ENCODE assay signal across 31 cellular contexts in the genomic region with DNA sequence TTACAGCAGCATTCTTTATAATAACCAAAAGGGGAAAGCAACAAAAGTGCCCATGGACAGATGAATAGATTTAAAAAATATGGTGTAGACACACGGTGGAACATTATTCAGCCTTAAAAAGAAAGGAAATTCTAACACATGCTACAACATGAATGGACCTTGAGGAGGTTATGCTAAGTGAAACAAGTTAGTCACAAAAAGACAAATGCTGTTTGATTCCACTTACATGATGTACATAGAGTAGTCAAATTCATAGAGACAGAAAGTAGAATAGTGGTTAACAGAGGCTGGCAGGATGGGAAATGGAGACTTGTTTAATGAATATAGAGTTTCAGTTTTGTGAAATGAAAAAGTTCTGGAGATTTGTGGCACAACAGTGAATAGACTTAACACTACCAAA.
"Had no signal": no experiment of that assay in that cellular context is flagged by ENCODE, and none has a peak within 500 bp of the region (broad histone marks: within the 10 kb centered on the region; RNA-seq: fewer than 3 reads in every experiment).

No MANE protein-coding gene starts in this region.

- ATAC-seq: activated CD8-positive, alpha-beta T cell treated with anti-CD3 and anti-CD28 coated beads, Interleukin-2, amount 10 ng/mL, durations not matched to agents 7 days and 5 days; Right ventricle myocardium inferior had no signal

- H3K27me3 Mint-ChIP-seq: activated CD4-positive, alpha-beta T cell treated with anti-CD3 and anti-CD28 coated beads, Interleukin-2, amount 10 ng/mL, durations not matched to agents 7 days and 5 days; activated naive CD4-positive, alpha-beta T cell treated with anti-CD3 and anti-CD28 coated beads, Interleukin-2, amount 50 U/mL, for 24 hours; activated naive CD8-positive, alpha-beta T cell treated with anti-CD3 and anti-CD28 coated beads, Interleukin-2, amount 10 ng/mL, durations not matched to agents 7 days and 5 days; brain had no signal

- H3K27ac ChIP-seq: PC-9, RWPE1, WERI-Rb-1 had no signal

- H3K27ac Mint-ChIP-seq: activated CD4-positive, alpha-beta T cell treated with anti-CD3 and anti-CD28 coated beads, Interleukin-2, amount 10 ng/mL, durations not matched to agents 7 days and 5 days; activated CD8-positive, alpha-beta T cell treated with anti-CD3 and anti-CD28 coated beads, Interleukin-2, amount 10 ng/mL, durations not matched to agents 7 days and 5 days; activated naive CD4-positive, alpha-beta T cell treated with anti-CD3 and anti-CD28 coated beads, Interleukin-2, amount 50 U/mL, for 24 hours; activated naive CD8-positive, alpha-beta T cell treated with anti-CD3 and anti-CD28 coated beads, Interleukin-2, amount 10 ng/mL, durations not matched to agents 7 days and 5 days; activated T-cell treated with anti-CD3 and anti-CD28 coated beads, Interleukin-2, amount 50 U/mL, for 24 hours; brain had no signal

- DNase-seq: activated CD4-positive, alpha-beta T cell treated with anti-CD3 and anti-CD28 coated beads for 1 hour; activated CD4-positive, alpha-beta T cell treated with anti-CD3 and anti-CD28 coated beads, Interleukin-2, amount 10 ng/mL, durations not matched to agents 7 days and 5 days; activated CD4-positive, alpha-beta T cell treated with anti-CD3 and anti-CD28 coated beads, Interleukin-2, amount 50 U/mL, for 48 hours; activated CD4-positive, CD25-positive, alpha-beta regulatory T cell; activated CD8-positive, alpha-beta T cell treated with anti-CD3 and anti-CD28 coated beads, Interleukin-2, amount 10 ng/mL, durations not matched to agents 7 days and 5 days; activated effector memory CD4-positive, alpha-beta T cell treated with anti-CD3 and anti-CD28 coated beads, Interleukin-2, amount 50 U/mL, for 16 hours; activated naive CD4-positive, alpha-beta T cell; activated naive CD8-positive, alpha-beta T cell treated with anti-CD3 and anti-CD28 coated beads, Interleukin-2, amount 10 ng/mL, durations not matched to agents 7 days and 5 days; activated T-cell treated with anti-CD3 and anti-CD28 coated beads, Interleukin-2, amount 50 U/mL, for 24 hours; central memory CD4-positive, alpha-beta T cell; Kasumi-1; KG1; MM.1S; MV-4-11; NCI-H1092; NCI-H1436 treated with DMSO at 0.1 percent for 48 hours; NCI-H187; NCI-H2029 treated with DMSO at 0.1 percent for 48 hours; NCI-H2107; NCI-H2171; NCI-H510A; NCI-H526; NCI-H748 treated with DMSO at 0.1 percent for 48 hours; PC-9; SW 1271; T1000; WERI-Rb-1 had no signal

- H3K4me3 Mint-ChIP-seq: activated CD4-positive, alpha-beta T cell treated with anti-CD3 and anti-CD28 coated beads, Interleukin-2, amount 10 ng/mL, durations not matched to agents 7 days and 5 days; activated CD8-positive, alpha-beta T cell treated with anti-CD3 and anti-CD28 coated beads, Interleukin-2, amount 10 ng/mL, durations not matched to agents 7 days and 5 days; activated naive CD4-positive, alpha-beta T cell treated with anti-CD3 and anti-CD28 coated beads, Interleukin-2, amount 50 U/mL, for 24 hours; activated naive CD8-positive, alpha-beta T cell treated with anti-CD3 and anti-CD28 coated beads, Interleukin-2, amount 10 ng/mL, durations not matched to agents 7 days and 5 days; activated T-cell treated with anti-CD3 and anti-CD28 coated beads, Interleukin-2, amount 50 U/mL, for 24 hours; brain had no signal

- H3K9me3 Mint-ChIP-seq: activated CD4-positive, alpha-beta T cell treated with anti-CD3 and anti-CD28 coated beads, Interleukin-2, amount 10 ng/mL, durations not matched to agents 7 days and 5 days; activated naive CD4-positive, alpha-beta T cell treated with anti-CD3 and anti-CD28 coated beads, Interleukin-2, amount 50 U/mL, for 24 hours; activated naive CD8-positive, alpha-beta T cell treated with anti-CD3 and anti-CD28 coated beads, Interleukin-2, amount 10 ng/mL, durations not matched to agents 7 days and 5 days; activated T-cell treated with anti-CD3 and anti-CD28 coated beads, Interleukin-2, amount 50 U/mL, for 24 hours; brain had no signal

- H3K36me3 Mint-ChIP-seq: activated naive CD4-positive, alpha-beta T cell treated with anti-CD3 and anti-CD28 coated beads, Interleukin-2, amount 50 U/mL, for 24 hours; activated naive CD8-positive, alpha-beta T cell treated with anti-CD3 and anti-CD28 coated beads, Interleukin-2, amount 10 ng/mL, durations not matched to agents 7 days and 5 days; brain had no signal

- H3K4me1 Mint-ChIP-seq: activated CD4-positive, alpha-beta T cell treated with anti-CD3 and anti-CD28 coated beads, Interleukin-2, amount 10 ng/mL, durations not matched to agents 7 days and 5 days; activated naive CD4-positive, alpha-beta T cell treated with anti-CD3 and anti-CD28 coated beads, Interleukin-2, amount 50 U/mL, for 24 hours; activated naive CD8-positive, alpha-beta T cell treated with anti-CD3 and anti-CD28 coated beads, Interleukin-2, amount 10 ng/mL, durations not matched to agents 7 days and 5 days; brain had no signal
